In genomic region chr2:17104454-17104853, GRCh38 we compare ENCODE assay signal across 9 cellular contexts.
A peak's percentile ranks its signal among the peaks of the same experiment; 100 is the strongest.
DNase-seq lines count a peak whose midpoint lies in the region; ATAC-seq and TF ChIP-seq lines count a peak whose summit lies in the region.
"Had no signal": no experiment of that assay in that cellular context is flagged by ENCODE, and none has a peak within 500 bp of the region (broad histone marks: within the 10 kb centered on the region; RNA-seq: fewer than 3 reads in every experiment).

No MANE protein-coding gene starts in this region.

- peak; percentile 73 for ATAC-seq in GM18498 (IDR thresholded peaks at IDR 0.05; ENCODE audit: unreplicated experiment)
- peak; percentile 83 for ATAC-seq in GM21528 (IDR thresholded peaks at IDR 0.05; ENCODE audit: low FRiP score, unreplicated experiment)
- peak; percentile 85 for ATAC-seq in HG03432 (IDR thresholded peaks at IDR 0.05; ENCODE audit: unreplicated experiment)

- H3K36me3 Mint-ChIP-seq in T-helper 2 cell treated with Interferon-gamma antibody and Interleukin-4, amounts not matched to agents 5 μg/mL and 100 μg/mL, for 36 hours (ENCODE audit: low read depth), result no peaks in the 10 kb centered on the region

- H3K4me3 Mint-ChIP-seq in T-helper 2 cell treated with Interferon-gamma antibody and Interleukin-4, amounts not matched to agents 5 μg/mL and 100 μg/mL, for 36 hours, result no peak overlapping the region

- TF ChIP-seq POLR2A in tibial nerve (IDR thresholded peaks at IDR 0.05), result no peak
- TF ChIP-seq POLR2A in lower leg skin (IDR thresholded peaks at IDR 0.05), result no peak

- no peak overlapping the region for H3K4me3 ChIP-seq in tibial nerve
- no peak overlapping the region for H3K4me3 ChIP-seq in lower leg skin (ENCODE audit: low read depth, poor library complexity, severe bottlenecking)
- H3K4me3 ChIP-seq: uterus had no signal

- H3K9me3 ChIP-seq in tibial nerve, result no peaks in the 10 kb centered on the region
- H3K9me3 ChIP-seq: uterus had no signal

- no peaks in the 10 kb centered on the region for H3K27me3 ChIP-seq in tibial nerve
- H3K27me3 ChIP-seq: uterus had no signal

- no peak overlapping the region for H3K27ac ChIP-seq in tibial nerve
- H3K27ac ChIP-seq: uterus had no signal

- DNase-seq in fibroblast of peridontal ligament (ENCODE audit: extremely low read depth), result peak; percentile 58
- no peak for DNase-seq in putamen (ENCODE audit: low spot score)
- no peak for DNase-seq in T-helper 2 cell treated with Interferon-gamma antibody and Interleukin-4, amounts not matched to agents 5 μg/mL and 100 μg/mL, for 36 hours (ENCODE audit: low spot score)
- no peak for DNase-seq in tibial nerve (ENCODE audit: low spot score in 2 of 2)
- DNase-seq in lower leg skin (ENCODE audit: low spot score in 2 of 2), result no peak
- DNase-seq: uterus had no signal

- no peaks in the 10 kb centered on the region for H3K9me3 Mint-ChIP-seq in T-helper 2 cell treated with Interferon-gamma antibody and Interleukin-4, amounts not matched to agents 5 μg/mL and 100 μg/mL, for 36 hours

- H3K36me3 ChIP-seq in tibial nerve, result no peaks in the 10 kb centered on the region
- H3K36me3 ChIP-seq: uterus had no signal

- no peak for TF ChIP-seq EP300 in tibial nerve (IDR thresholded peaks at IDR 0.05)

- no peaks in the 10 kb centered on the region for H3K4me1 ChIP-seq in tibial nerve
- H3K4me1 ChIP-seq: uterus had no signal

- H3K27me3 Mint-ChIP-seq in T-helper 2 cell treated with Interferon-gamma antibody and Interleukin-4, amounts not matched to agents 5 μg/mL and 100 μg/mL, for 36 hours (ENCODE audit: low read depth), result no peaks in the 10 kb centered on the region

- no peak overlapping the region for H3K27ac Mint-ChIP-seq in T-helper 2 cell treated with Interferon-gamma antibody and Interleukin-4, amounts not matched to agents 5 μg/mL and 100 μg/mL, for 36 hours

- TF ChIP-seq CTCF in tibial nerve (IDR thresholded peaks at IDR 0.05) (no peak), lower leg skin (IDR thresholded peaks at IDR 0.05) (no peak)

- H3K4me1 Mint-ChIP-seq in T-helper 2 cell treated with Interferon-gamma antibody and Interleukin-4, amounts not matched to agents 5 μg/mL and 100 μg/mL, for 36 hours (ENCODE audit: low read depth), result no peaks in the 10 kb centered on the region

- intact Hi-C loops in lower leg skin (cut with DNase I; ENCODE audit: low total_unique reads), result no loop called here
